ENCODE assay signal across 1 cellular context in genomic region chr19:6413291-6413690, GRCh38.
TF ChIP-seq lines count a peak whose summit lies in the region.

No MANE protein-coding gene starts in this region.

TF ChIP-seq in SK-N-SH treated with all-trans-retinoic acid at 6 μM for 48 hours, 23 proteins besides CTCF, POLR2A, EP300 and RAD21 (continued from another document):
- TF ChIP-seq PATZ1 (CRISPR knock-in tag; IDR thresholded peaks at IDR 0.05; ENCODE audit: borderline replicate concordance) (no peak), ZNF8 (CRISPR knock-in tag; IDR thresholded peaks at IDR 0.05) (no peak), ZFP3 (CRISPR knock-in tag; IDR thresholded peaks at IDR 0.05) (no peak), ZC3H10 (CRISPR knock-in tag; IDR thresholded peaks at IDR 0.05) (no peak), TOX (CRISPR knock-in tag; IDR thresholded peaks at IDR 0.05; ENCODE audit: borderline replicate concordance) (no peak), ISL1 (CRISPR knock-in tag; IDR thresholded peaks at IDR 0.05) (no peak), ZFP30 (CRISPR knock-in tag; IDR thresholded peaks at IDR 0.05) (no peak), ARNTL (CRISPR knock-in tag; IDR thresholded peaks at IDR 0.05; ENCODE audit: borderline replicate concordance, low read depth) (no peak), BACH2 (CRISPR knock-in tag; IDR thresholded peaks at IDR 0.05; ENCODE audit: borderline replicate concordance) (no peak), CSDC2 (CRISPR knock-in tag; IDR thresholded peaks at IDR 0.05) (no peak), RARB (CRISPR knock-in tag; IDR thresholded peaks at IDR 0.05) (no peak), SNAI2 (CRISPR knock-in tag; IDR thresholded peaks at IDR 0.05) (no peak)
